1 cellular context compared by ENCODE assay signal in genomic region chr9:128405077-128405779, GRCh38.
TF ChIP-seq lines count a peak whose summit lies in the region.

No MANE protein-coding gene starts in this region.

TF ChIP-seq in GM23338, 12 proteins besides CTCF, POLR2A, EP300 and RAD21 (continued from another document):
- no peak for TF ChIP-seq ZNF462 (CRISPR knock-in tag; IDR thresholded peaks at IDR 0.05)
